Comparison of ENCODE assay signal across 20 cellular contexts in genomic region chr4:162117051-162117450, GRCh38.
"Had no signal": no experiment of that assay in that cellular context is flagged by ENCODE, and none has a peak within 500 bp of the region (broad histone marks: within the 10 kb centered on the region; RNA-seq: fewer than 3 reads in every experiment).

No MANE protein-coding gene starts in this region.

- H3K36me3 ChIP-seq: cardiac muscle cell, heart right ventricle, left lung, ovary, tibial nerve had no signal

- H3K4me1 ChIP-seq: body of pancreas, heart right ventricle, left lung, tibial nerve had no signal

- DNase-seq: activated CD4-positive, alpha-beta T cell treated with anti-CD3 and anti-CD28 coated beads, Interleukin-2, amount 10 ng/mL, durations not matched to agents 7 days and 5 days; activated CD4-positive, CD25-positive, alpha-beta regulatory T cell treated with anti-CD3 and anti-CD28 coated beads, Interleukin-2, amount 50 U/mL, for 72 hours; activated CD8-positive, alpha-beta memory T cell treated with anti-CD3 and anti-CD28 coated beads, Interleukin-2, amount 10 ng/mL, durations not matched to agents 7 days and 5 days; activated CD8-positive, alpha-beta T cell treated with anti-CD3 and anti-CD28 coated beads for 36 hours; activated gamma-delta T cell; activated naive CD4-positive, alpha-beta T cell treated with anti-CD3 and anti-CD28 coated beads, Interleukin-2, amount 50 U/mL, for 16 hours; activated naive CD8-positive, alpha-beta T cell treated with anti-CD3 and anti-CD28 coated beads, Interleukin-2, amount 50 U/mL, for 24 hours; activated T-cell treated with anti-CD3 and anti-CD28 coated beads for 4 hours; body of pancreas; effector CD4-positive, alpha-beta T cell; heart right ventricle; immature natural killer cell; left lung; naive thymus-derived CD4-positive, alpha-beta T cell; ovary; right cardiac atrium; stimulated activated naive CD8-positive, alpha-beta T cell treated with anti-CD3 and anti-CD28 coated beads, Interleukin-15, amount 100 ng/mL, for 72 hours had no signal

- H3K27me3 ChIP-seq: body of pancreas, cardiac muscle cell, heart right ventricle, left lung, ovary, tibial nerve had no signal

- H3K9me3 ChIP-seq: body of pancreas, heart right ventricle, left lung, ovary, tibial nerve had no signal

- H3K4me3 ChIP-seq: body of pancreas, cardiac muscle cell, heart right ventricle, left lung, lung, ovary had no signal

- H3K27ac ChIP-seq: body of pancreas, heart right ventricle, left lung, ovary, tibial nerve had no signal

- ATAC-seq: activated CD8-positive, alpha-beta memory T cell treated with anti-CD3 and anti-CD28 coated beads, Interleukin-2, amount 10 ng/mL, durations not matched to agents 7 days and 5 days; activated CD8-positive, alpha-beta T cell treated with anti-CD3 and anti-CD28 coated beads for 36 hours; activated naive CD8-positive, alpha-beta T cell treated with anti-CD3 and anti-CD28 coated beads, Interleukin-2, amount 50 U/mL, for 24 hours; body of pancreas; heart right ventricle; left lung; naive thymus-derived CD4-positive, alpha-beta T cell; right cardiac atrium; stimulated activated naive CD8-positive, alpha-beta T cell treated with anti-CD3 and anti-CD28 coated beads, Interleukin-15, amount 100 ng/mL, for 72 hours had no signal
